In the genomic region with DNA sequence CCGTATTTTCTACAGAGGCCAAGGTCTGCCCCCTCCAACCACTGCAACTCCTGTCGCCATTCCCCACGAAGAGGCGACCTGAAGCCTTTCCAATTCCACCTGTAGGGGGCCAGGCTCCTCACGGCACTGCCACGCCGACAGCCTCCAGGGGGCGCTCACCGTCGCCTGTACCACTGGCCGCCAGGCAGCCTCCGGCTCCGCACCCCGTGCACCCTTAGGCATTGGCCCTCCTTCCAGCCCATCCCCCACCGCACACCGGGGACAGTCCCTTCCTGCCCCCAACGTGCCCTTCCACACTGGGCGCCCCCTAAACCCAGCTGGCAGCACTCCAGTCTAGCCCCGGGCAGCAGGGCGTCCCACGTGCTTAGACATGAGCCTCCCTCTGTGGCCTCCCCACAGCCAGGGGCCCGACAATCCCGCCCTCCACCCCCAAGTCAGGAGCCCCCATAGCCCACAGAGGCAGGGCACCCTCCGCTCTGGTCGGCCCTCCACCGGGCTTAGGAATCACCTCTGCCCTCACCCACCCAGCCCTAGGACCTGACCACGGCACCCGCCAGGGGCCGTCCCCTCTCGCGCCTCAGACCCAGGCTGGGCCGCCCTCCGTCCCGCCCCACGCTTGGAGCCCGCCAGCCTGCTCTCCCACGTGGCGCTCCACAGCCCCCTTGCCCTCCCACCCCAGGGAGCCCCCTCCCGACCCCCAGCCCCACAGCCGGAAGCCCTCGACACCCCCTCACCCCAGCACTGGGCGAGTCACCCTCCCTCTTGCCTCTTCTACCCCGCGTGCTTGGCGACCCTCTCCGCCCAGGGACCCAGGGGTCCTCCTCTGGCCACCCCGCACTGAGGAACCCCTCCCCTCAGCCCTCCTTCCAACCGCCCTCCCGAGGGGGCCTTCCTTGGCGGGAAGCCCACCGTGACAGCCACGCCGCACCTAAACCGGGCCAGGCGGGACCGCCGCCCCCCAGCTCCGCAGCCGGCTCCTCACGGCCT, we compare ENCODE assay signal across 8 cellular contexts. TPM values are rescaled to one million over a fixed set of nuclear protein-coding genes. Genes with fewer than 3 reads are reported as not detected.
DNase-seq lines count a peak whose midpoint lies in the region; ATAC-seq and TF ChIP-seq lines count a peak whose summit lies in the region.

No MANE protein-coding gene starts in this region.

- POLR2A ChIA-PET in CD4-positive, alpha-beta T cell (lab: Charles Lee), result no interaction called here

- no peaks in the 10 kb centered on the region for H3K36me3 ChIP-seq in adipocyte (ENCODE audit: control insufficient read depth, insufficient read depth, low read length, severe bottlenecking)
- H3K36me3 ChIP-seq in stomach, result no peaks in the 10 kb centered on the region

- H3K36me3 Mint-ChIP-seq in CD4-positive, alpha-beta T cell (ENCODE audit: low read depth), result no peaks in the 10 kb centered on the region
- no peaks in the 10 kb centered on the region for H3K36me3 Mint-ChIP-seq in HFFc6 (ENCODE audit: low read depth)

- H3K27ac ChIP-seq in CD4-positive, alpha-beta T cell (ENCODE audit: low read depth, low read length), result no peak overlapping the region
- H3K27ac ChIP-seq in stomach, result no peak overlapping the region

- peak; percentile 13 to 46 (median 32) for DNase-seq in CD4-positive, alpha-beta T cell
- DNase-seq in HFFc6 (no peak), SKM-1 (lab: John Stamatoyannopoulos, UW; ENCODE audit: unreplicated experiment) (peak; percentile 38), adipocyte (ENCODE audit: low read depth) (peak; percentile 33), left lobe of liver (ENCODE audit: low spot score) (no peak), stomach (peak; percentile 35)

- no peaks in the 10 kb centered on the region for H3K4me1 ChIP-seq in adipocyte (ENCODE audit: control insufficient read depth, insufficient read depth, low read length)
- H3K4me1 ChIP-seq in stomach, result no peaks in the 10 kb centered on the region

- no peak for TF ChIP-seq POLR2A in stomach (IDR thresholded peaks at IDR 0.05)

- TF ChIP-seq EP300 in stomach (IDR thresholded peaks at IDR 0.05), result no peak

- H3K4me3 Mint-ChIP-seq in CD4-positive, alpha-beta T cell, result no peak overlapping the region
- no peak overlapping the region for H3K4me3 Mint-ChIP-seq in HFFc6

- ATAC-seq in CD4-positive, alpha-beta T cell (ENCODE audit: poor library complexity), result peak; percentile 54
- ATAC-seq in left lobe of liver (peak; percentile 34), GM18870 (IDR thresholded peaks at IDR 0.05; ENCODE audit: unreplicated experiment) (no peak), HG02870 (IDR thresholded peaks at IDR 0.05; ENCODE audit: unreplicated experiment) (no peak)

- CTCF ChIA-PET in CD4-positive, alpha-beta T cell (lab: Charles Lee), result no interaction called here

- peak; percentile 39 for TF ChIP-seq CTCF in CD4-positive, alpha-beta T cell (IDR thresholded peaks at IDR 0.05)
- TF ChIP-seq CTCF in HFFc6 (IDR thresholded peaks at IDR 0.05) (peak; percentile 69), stomach (IDR thresholded peaks at IDR 0.05) (peak in 3 of 7 experiments; percentile 26 to 42 (median 26))

- no peaks in the 10 kb centered on the region for H3K4me1 Mint-ChIP-seq in CD4-positive, alpha-beta T cell (ENCODE audit: low read depth)
- H3K4me1 Mint-ChIP-seq in HFFc6 (ENCODE audit: low read depth), result no peaks in the 10 kb centered on the region

- no peak overlapping the region for H3K27ac Mint-ChIP-seq in CD4-positive, alpha-beta T cell
- no peak overlapping the region for H3K27ac Mint-ChIP-seq in HFFc6

- intact Hi-C loops in CD4-positive, alpha-beta T cell (cut with DNase I, micrococcal nuclease), result no loop called here
- intact Hi-C loops in stomach (cut with DNase I; ENCODE audit: low total_unique reads), result no loop called here

- H3K27me3 Mint-ChIP-seq in CD4-positive, alpha-beta T cell, result no peaks in the 10 kb centered on the region
- H3K27me3 Mint-ChIP-seq in HFFc6 (ENCODE audit: insufficient read depth), result peaks cover 14% of the 10 kb centered on the region

- H3K9ac ChIP-seq in adipocyte (ENCODE audit: low read length), result no peak overlapping the region

- no peaks in the 10 kb centered on the region for H3K9me3 Mint-ChIP-seq in CD4-positive, alpha-beta T cell
- no peaks in the 10 kb centered on the region for H3K9me3 Mint-ChIP-seq in HFFc6

- 72 to 80% (median 76%) methylated on average over 29 to 60 of the region's 60 CpGs for WGBS in stomach, 5 donors

- no peaks in the 10 kb centered on the region for H3K27me3 ChIP-seq in CD4-positive, alpha-beta T cell (ENCODE audit: control insufficient read depth, insufficient read depth, low read length)
- H3K27me3 ChIP-seq in adipocyte (replicated peaks; ENCODE audit: control insufficient read depth, insufficient read depth, low read length) (peaks cover 20% of the 10 kb centered on the region), stomach (peaks cover 0 to 15% (median 7%) of the 10 kb centered on the region in 3 donors)

- H3K4me3 ChIP-seq in adipocyte (ENCODE audit: low read length), result no peak overlapping the region
- H3K4me3 ChIP-seq in stomach, result no peak overlapping the region

- H3K9me3 ChIP-seq in CD4-positive, alpha-beta T cell (ENCODE audit: control insufficient read depth, low read length), result no peaks in the 10 kb centered on the region
- H3K9me3 ChIP-seq in adipocyte (ENCODE audit: control insufficient read depth, low read length), result peaks cover 4% of the 10 kb centered on the region
- H3K9me3 ChIP-seq in stomach, result peaks cover 0 to 13% (median 4%) of the 10 kb centered on the region in 4 donors

RNA-seq across cellular contexts. Expression of gene PNMA6E, which starts 0.7 kb away (rescaled TPM):
- total RNA-seq in CD4-positive, alpha-beta T cell, result not detected
- total RNA-seq in HFFc6 (2021; fragmentation: NEBNext Ultra II Directional; extraction: Animal tissue kit (Norgen Biotek cat#: 25700)), result not detected
- total RNA-seq in left lobe of liver (not detected), stomach (not detected)
- polyA plus RNA-seq in stomach, result not detected

RNA-seq across cellular contexts. Expression of gene ZFP92, which starts 10.8 kb away (rescaled TPM):
- total RNA-seq in CD4-positive, alpha-beta T cell, result under 1 TPM; 0.08 to 0.11 TPM
- total RNA-seq in HFFc6 (2021; fragmentation: NEBNext Ultra II Directional; extraction: Animal tissue kit (Norgen Biotek cat#: 25700)), result under 1 TPM; 0.03 to 0.38 (median 0.06) TPM
- 0.45 TPM for total RNA-seq in left lobe of liver
- total RNA-seq in stomach, result under 1 TPM in 2 of 5 donors, not detected in 3; under 0.01 to 0.92 TPM
- under 1 TPM; 0.13 to 0.75 (median 0.31) TPM for polyA plus RNA-seq in stomach

RNA-seq across cellular contexts. Expression of gene TREX2, which starts 45.4 kb away (rescaled TPM):
- 1 to 10 TPM; 1.1 to 1.4 TPM for total RNA-seq in CD4-positive, alpha-beta T cell
- total RNA-seq in HFFc6 (2021; fragmentation: NEBNext Ultra II Directional; extraction: Animal tissue kit (Norgen Biotek cat#: 25700)), result under 1 TPM; 0.33 to 0.99 (median 0.69) TPM
- total RNA-seq in left lobe of liver (0.23 TPM), stomach (10 to 100 TPM in 1 of 5 donors, 1 to 10 TPM in 2, not detected in 2; 2.2 to 13.3 (median 5.1) TPM)
- polyA plus RNA-seq in stomach, result 1 to 10 TPM in 1 of 3 donors, under 1 TPM in 1, not detected in 1; 0.62 to 1.2 TPM

Comparison
In these comparisons a context has a peak if more than half of its experiments do, and no peak if none do; other contexts are left out.
1. ATAC-seq: peak in CD4-positive, alpha-beta T cell (single experiment) and left lobe of liver (single experiment); none in GM18870 (single experiment) and HG02870 (single experiment).
2. DNase-seq: peak in CD4-positive, alpha-beta T cell (10 of 10), SKM-1 (single experiment), adipocyte (single experiment) and stomach (single experiment); none in HFFc6 (single experiment) and left lobe of liver (single experiment).